ENCODE assay signal across 1 cellular context in genomic region chr7:2959828-2960599, GRCh38.
TF ChIP-seq lines count a peak whose summit lies in the region.

No MANE protein-coding gene starts in this region.

TF ChIP-seq in GM23338, 12 proteins besides CTCF, POLR2A, EP300 and RAD21 (continued from another document):
- no peak for TF ChIP-seq ZNF462 (CRISPR knock-in tag; IDR thresholded peaks at IDR 0.05)
- no peak for TF ChIP-seq ZNF331 (CRISPR knock-in tag; IDR thresholded peaks at IDR 0.05; ENCODE audit: low read depth)
- TF ChIP-seq EZH2 (IDR thresholded peaks at IDR 0.05; ENCODE audit: low read depth, unreplicated experiment), result no peak
- no peak for TF ChIP-seq EZH2phosphoT487 (IDR thresholded peaks at IDR 0.05; ENCODE audit: unreplicated experiment)
- TF ChIP-seq JUNB (IDR thresholded peaks at IDR 0.05; ENCODE audit: unreplicated experiment), result no peak
- TF ChIP-seq REST (IDR thresholded peaks at IDR 0.05; ENCODE audit: unreplicated experiment), result no peak
- TF ChIP-seq ETS1 (IDR thresholded peaks at IDR 0.05), result no peak
- no peak for TF ChIP-seq NANOG (IDR thresholded peaks at IDR 0.05; ENCODE audit: borderline replicate concordance)
TF ChIP-seq in GM23338: peak in this region for 0.
